Comparison of ENCODE assay signal across 1 cellular context in the genomic region with DNA sequence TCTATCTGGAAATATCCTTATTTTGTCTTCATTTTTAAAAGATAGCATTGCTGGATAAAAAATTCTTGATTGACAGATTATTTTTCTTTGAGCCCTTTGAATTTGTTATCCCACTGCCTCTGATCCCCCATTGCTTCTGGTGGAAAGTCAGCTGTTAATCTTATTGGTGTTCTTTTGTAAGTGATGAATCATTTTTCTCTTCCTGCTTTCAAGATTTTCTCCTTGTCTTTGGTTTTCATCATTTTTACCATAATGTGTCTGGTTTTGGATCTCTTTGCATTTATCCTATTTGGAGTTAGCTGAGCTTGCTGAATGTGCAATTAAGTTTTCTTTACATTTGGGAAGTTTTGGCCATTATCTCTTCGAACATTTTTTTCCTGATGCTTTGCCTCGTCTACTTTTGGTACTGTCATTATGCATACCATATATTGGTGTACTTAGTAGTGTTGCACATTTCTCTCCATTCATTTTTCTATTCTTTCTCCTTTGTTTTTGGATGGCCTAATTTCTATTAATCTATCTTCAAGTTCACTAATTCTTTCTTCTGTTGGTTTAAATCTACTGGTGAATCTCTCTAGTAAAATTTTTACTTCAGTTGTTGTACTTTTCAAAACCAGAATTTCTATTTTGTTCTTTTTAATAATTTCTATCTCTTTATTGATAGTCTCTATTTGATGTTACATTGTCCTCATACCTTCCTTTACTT.
A peak's percentile ranks its signal among the peaks of the same experiment; 100 is the strongest.
TF ChIP-seq lines count a peak whose summit lies in the region.

No MANE protein-coding gene starts in this region.

TF ChIP-seq in K562, 482 proteins besides CTCF, POLR2A, EP300 and RAD21 (continued from another document and continues in another):
- TF ChIP-seq ZNF740 (CRISPR knock-in tag; IDR thresholded peaks at IDR 0.05) (no peak), ZNF740 (tag; IDR thresholded peaks at IDR 0.05) (no peak), EHMT2 (IDR thresholded peaks at IDR 0.05) (no peak), LEF1 (IDR thresholded peaks at IDR 0.05) (no peak), HSF4 (CRISPR knock-in tag; IDR thresholded peaks at IDR 0.05; ENCODE audit: borderline replicate concordance) (no peak), TSC22D4 (tag; IDR thresholded peaks at IDR 0.05) (no peak), ILF3 (IDR thresholded peaks at IDR 0.05; ENCODE audit: borderline replicate concordance) (no peak), PHF8 (IDR thresholded peaks at IDR 0.05; ENCODE audit: borderline replicate concordance, low read length) (no peak), KLF6 (CRISPR knock-in tag; IDR thresholded peaks at IDR 0.05; ENCODE audit: borderline replicate concordance) (no peak), CEBPG (CRISPR knock-in tag; IDR thresholded peaks at IDR 0.05) (no peak), CEBPG (tag; conservative IDR thresholded peaks at IDR 0.05 in 1 of 2, IDR thresholded peaks at IDR 0.05 in 1 of 2) (no peak), POLR3A (IDR thresholded peaks at IDR 0.05; ENCODE audit: borderline replicate concordance, extremely low read depth, insufficient read depth, insufficient read length) (no peak), USF1 (CRISPR knock-in tag; IDR thresholded peaks at IDR 0.05) (no peak), ZNF184 (CRISPR knock-in tag; IDR thresholded peaks at IDR 0.05) (no peak), CREM (IDR thresholded peaks at IDR 0.05; ENCODE audit: low read depth) (no peak), ZFP30 (CRISPR knock-in tag; IDR thresholded peaks at IDR 0.05; ENCODE audit: borderline replicate concordance) (peak; percentile 87), YY1 (IDR thresholded peaks at IDR 0.05; ENCODE audit: borderline replicate concordance in 1 of 3, control insufficient read depth in 1 of 3, extremely low read depth in 1 of 3, insufficient read depth in 3 of 3, insufficient read length in 1 of 3, insufficient replicate concordance in 2 of 3, low read depth in 1 of 3, low read length in 2 of 3) (no peak), ZNF274 (IDR thresholded peaks at IDR 0.05; ENCODE audit: borderline replicate concordance, low read depth, low read length) (no peak), ZNF121 (CRISPR knock-in tag; conservative IDR thresholded peaks at IDR 0.05) (no peak), PATZ1 (CRISPR knock-in tag; IDR thresholded peaks at IDR 0.05; ENCODE audit: borderline replicate concordance) (no peak), ZNF347 (CRISPR knock-in tag; IDR thresholded peaks at IDR 0.05; ENCODE audit: low read depth) (no peak), KLF13 (tag; IDR thresholded peaks at IDR 0.05; ENCODE audit: borderline replicate concordance, low read depth) (no peak), ATF6 (CRISPR knock-in tag; IDR thresholded peaks at IDR 0.05) (no peak), CEBPB (tag; IDR thresholded peaks at IDR 0.05) (no peak), ELF1 (tag; IDR thresholded peaks at IDR 0.05) (peak; percentile 34; the same call in 1 of the 2 replicates), CREBBP (IDR thresholded peaks at IDR 0.05; ENCODE audit: low read depth, low read length) (no peak), ZNF232 (CRISPR knock-in tag; IDR thresholded peaks at IDR 0.05) (no peak), RBM34 (IDR thresholded peaks at IDR 0.05; ENCODE audit: borderline replicate concordance, insufficient read depth, low read length) (no peak), NFIC (IDR thresholded peaks at IDR 0.05) (no peak), SLC30A9 (CRISPR knock-in tag; IDR thresholded peaks at IDR 0.05) (no peak), KDM1A (IDR thresholded peaks at IDR 0.05) (no peak), KLF16 (IDR thresholded peaks at IDR 0.05) (no peak), ARID2 (IDR thresholded peaks at IDR 0.05) (no peak), MAFK (IDR thresholded peaks at IDR 0.05; ENCODE audit: low read length) (no peak)
- TF ChIP-seq, protein P1, sequence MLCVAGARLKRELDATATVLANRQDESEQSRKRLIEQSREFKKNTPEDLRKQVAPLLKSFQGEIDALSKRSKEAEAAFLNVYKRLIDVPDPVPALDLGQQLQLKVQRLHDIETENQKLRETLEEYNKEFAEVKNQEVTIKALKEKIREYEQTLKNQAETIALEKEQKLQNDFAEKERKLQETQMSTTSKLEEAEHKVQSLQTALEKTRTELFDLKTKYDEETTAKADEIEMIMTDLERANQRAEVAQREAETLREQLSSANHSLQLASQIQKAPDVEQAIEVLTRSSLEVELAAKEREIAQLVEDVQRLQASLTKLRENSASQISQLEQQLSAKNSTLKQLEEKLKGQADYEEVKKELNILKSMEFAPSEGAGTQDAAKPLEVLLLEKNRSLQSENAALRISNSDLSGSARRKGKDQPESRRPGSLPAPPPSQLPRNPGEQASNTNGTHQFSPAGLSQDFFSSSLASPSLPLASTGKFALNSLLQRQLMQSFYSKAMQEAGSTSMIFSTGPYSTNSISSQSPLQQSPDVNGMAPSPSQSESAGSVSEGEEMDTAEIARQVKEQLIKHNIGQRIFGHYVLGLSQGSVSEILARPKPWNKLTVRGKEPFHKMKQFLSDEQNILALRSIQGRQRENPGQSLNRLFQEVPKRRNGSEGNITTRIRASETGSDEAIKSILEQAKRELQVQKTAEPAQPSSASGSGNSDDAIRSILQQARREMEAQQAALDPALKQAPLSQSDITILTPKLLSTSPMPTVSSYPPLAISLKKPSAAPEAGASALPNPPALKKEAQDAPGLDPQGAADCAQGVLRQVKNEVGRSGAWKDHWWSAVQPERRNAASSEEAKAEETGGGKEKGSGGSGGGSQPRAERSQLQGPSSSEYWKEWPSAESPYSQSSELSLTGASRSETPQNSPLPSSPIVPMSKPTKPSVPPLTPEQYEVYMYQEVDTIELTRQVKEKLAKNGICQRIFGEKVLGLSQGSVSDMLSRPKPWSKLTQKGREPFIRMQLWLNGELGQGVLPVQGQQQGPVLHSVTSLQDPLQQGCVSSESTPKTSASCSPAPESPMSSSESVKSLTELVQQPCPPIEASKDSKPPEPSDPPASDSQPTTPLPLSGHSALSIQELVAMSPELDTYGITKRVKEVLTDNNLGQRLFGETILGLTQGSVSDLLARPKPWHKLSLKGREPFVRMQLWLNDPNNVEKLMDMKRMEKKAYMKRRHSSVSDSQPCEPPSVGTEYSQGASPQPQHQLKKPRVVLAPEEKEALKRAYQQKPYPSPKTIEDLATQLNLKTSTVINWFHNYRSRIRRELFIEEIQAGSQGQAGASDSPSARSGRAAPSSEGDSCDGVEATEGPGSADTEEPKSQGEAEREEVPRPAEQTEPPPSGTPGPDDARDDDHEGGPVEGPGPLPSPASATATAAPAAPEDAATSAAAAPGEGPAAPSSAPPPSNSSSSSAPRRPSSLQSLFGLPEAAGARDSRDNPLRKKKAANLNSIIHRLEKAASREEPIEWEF (CRISPR knock-in tag; IDR thresholded peaks at IDR 0.05), result no peak
- TF ChIP-seq, protein P2, sequence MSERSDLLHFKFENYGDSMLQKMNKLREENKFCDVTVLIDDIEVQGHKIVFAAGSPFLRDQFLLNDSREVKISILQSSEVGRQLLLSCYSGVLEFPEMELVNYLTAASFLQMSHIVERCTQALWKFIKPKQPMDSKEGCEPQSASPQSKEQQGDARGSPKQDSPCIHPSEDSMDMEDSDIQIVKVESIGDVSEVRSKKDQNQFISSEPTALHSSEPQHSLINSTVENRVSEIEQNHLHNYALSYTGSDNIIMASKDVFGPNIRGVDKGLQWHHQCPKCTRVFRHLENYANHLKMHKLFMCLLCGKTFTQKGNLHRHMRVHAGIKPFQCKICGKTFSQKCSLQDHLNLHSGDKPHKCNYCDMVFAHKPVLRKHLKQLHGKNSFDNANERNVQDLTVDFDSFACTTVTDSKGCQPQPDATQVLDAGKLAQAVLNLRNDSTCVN (CRISPR knock-in tag; IDR thresholded peaks at IDR 0.05), result no peak
- TF ChIP-seq, protein P3, sequence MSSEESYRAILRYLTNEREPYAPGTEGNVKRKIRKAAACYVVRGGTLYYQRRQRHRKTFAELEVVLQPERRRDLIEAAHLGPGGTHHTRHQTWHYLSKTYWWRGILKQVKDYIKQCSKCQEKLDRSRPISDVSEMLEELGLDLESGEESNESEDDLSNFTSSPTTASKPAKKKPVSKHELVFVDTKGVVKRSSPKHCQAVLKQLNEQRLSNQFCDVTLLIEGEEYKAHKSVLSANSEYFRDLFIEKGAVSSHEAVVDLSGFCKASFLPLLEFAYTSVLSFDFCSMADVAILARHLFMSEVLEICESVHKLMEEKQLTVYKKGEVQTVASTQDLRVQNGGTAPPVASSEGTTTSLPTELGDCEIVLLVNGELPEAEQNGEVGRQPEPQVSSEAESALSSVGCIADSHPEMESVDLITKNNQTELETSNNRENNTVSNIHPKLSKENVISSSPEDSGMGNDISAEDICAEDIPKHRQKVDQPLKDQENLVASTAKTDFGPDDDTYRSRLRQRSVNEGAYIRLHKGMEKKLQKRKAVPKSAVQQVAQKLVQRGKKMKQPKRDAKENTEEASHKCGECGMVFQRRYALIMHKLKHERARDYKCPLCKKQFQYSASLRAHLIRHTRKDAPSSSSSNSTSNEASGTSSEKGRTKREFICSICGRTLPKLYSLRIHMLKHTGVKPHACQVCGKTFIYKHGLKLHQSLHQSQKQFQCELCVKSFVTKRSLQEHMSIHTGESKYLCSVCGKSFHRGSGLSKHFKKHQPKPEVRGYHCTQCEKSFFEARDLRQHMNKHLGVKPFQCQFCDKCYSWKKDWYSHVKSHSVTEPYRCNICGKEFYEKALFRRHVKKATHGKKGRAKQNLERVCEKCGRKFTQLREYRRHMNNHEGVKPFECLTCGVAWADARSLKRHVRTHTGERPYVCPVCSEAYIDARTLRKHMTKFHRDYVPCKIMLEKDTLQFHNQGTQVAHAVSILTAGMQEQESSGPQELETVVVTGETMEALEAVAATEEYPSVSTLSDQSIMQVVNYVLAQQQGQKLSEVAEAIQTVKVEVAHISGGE (CRISPR knock-in tag; IDR thresholded peaks at IDR 0.05), result no peak
- TF ChIP-seq, protein P4, sequence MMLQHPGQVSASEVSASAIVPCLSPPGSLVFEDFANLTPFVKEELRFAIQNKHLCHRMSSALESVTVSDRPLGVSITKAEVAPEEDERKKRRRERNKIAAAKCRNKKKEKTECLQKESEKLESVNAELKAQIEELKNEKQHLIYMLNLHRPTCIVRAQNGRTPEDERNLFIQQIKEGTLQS (IDR thresholded peaks at IDR 0.05), result peak; percentile 64
- TF ChIP-seq, protein P4 (CRISPR knock-in tag; conservative IDR thresholded peaks at IDR 0.05), result no peak
- TF ChIP-seq, protein P5, sequence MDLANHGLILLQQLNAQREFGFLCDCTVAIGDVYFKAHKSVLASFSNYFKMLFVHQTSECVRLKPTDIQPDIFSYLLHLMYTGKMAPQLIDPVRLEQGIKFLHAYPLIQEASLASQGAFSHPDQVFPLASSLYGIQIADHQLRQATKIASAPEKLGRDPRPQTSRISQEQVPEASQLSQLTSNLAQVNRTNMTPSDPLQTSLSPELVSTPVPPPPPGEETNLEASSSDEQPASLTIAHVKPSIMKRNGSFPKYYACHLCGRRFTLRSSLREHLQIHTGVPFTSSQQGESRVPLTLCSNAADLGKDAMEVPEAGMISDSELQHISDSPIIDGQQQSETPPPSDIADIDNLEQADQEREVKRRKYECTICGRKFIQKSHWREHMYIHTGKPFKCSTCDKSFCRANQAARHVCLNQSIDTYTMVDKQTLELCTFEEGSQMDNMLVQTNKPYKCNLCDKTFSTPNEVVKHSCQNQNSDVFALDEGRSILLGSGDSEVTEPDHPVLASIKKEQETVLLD (IDR thresholded peaks at IDR 0.05), result no peak
- TF ChIP-seq, protein P6, sequence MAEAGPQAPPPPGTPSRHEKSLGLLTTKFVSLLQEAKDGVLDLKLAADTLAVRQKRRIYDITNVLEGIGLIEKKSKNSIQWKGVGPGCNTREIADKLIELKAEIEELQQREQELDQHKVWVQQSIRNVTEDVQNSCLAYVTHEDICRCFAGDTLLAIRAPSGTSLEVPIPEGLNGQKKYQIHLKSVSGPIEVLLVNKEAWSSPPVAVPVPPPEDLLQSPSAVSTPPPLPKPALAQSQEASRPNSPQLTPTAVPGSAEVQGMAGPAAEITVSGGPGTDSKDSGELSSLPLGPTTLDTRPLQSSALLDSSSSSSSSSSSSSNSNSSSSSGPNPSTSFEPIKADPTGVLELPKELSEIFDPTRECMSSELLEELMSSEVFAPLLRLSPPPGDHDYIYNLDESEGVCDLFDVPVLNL (CRISPR knock-in tag; IDR thresholded peaks at IDR 0.05; ENCODE audit: low read depth), result no peak
